In genomic region chr3:38242812-38243211, GRCh38 we compare ENCODE assay signal across 5 cellular contexts. TPM values are rescaled to one million over a fixed set of nuclear protein-coding genes. Genes with fewer than 3 reads are reported as not detected.
"Had no signal": no experiment of that assay in that cellular context is flagged by ENCODE, and none has a peak within 500 bp of the region (broad histone marks: within the 10 kb centered on the region; RNA-seq: fewer than 3 reads in every experiment).

No MANE protein-coding gene starts in this region.

RNA-seq across cellular contexts. Expression of gene SLC22A13, which starts 22.8 kb away (rescaled TPM):
- total RNA-seq: H9 had no signal
- polyA plus RNA-seq: GM23248 had no signal

RNA-seq across cellular contexts. Expression of gene SLC22A14, which starts 39.3 kb away (rescaled TPM):
- total RNA-seq: GM23248, GM23338, H1, H4, H9 had no signal
- polyA plus RNA-seq: GM23338 had no signal
